25 cellular contexts compared by ENCODE assay signal in genomic region chr2:121960251-121960650, GRCh38.
DNase-seq lines count a peak whose midpoint lies in the region; ATAC-seq and TF ChIP-seq lines count a peak whose summit lies in the region.
"Had no signal": no experiment of that assay in that cellular context is flagged by ENCODE, and none has a peak within 500 bp of the region (broad histone marks: within the 10 kb centered on the region; RNA-seq: fewer than 3 reads in every experiment).

No MANE protein-coding gene starts in this region.

- H3K4me3 ChIP-seq in CD8-positive, alpha-beta memory T cell (ENCODE audit: low read length), result no peak overlapping the region
- H3K4me3 ChIP-seq: breast epithelium, spleen, uterus had no signal

- no peak for TF ChIP-seq CTCF in nephron progenitor cell (IDR thresholded peaks at IDR 0.05)

- CTCF ChIA-PET in CD8-positive, alpha-beta memory T cell (lab: Charles Lee), result no interaction called here

- H3K27me3 Mint-ChIP-seq in nephron progenitor cell (ENCODE audit: low read depth, poor library complexity), result peaks cover 15% of the 10 kb centered on the region
- H3K27me3 Mint-ChIP-seq in CD8-positive, alpha-beta memory T cell, result peaks cover 4 to 17% of the 10 kb centered on the region in 2 donors

- peaks cover under 1% of the 10 kb centered on the region for H3K9me3 Mint-ChIP-seq in nephron progenitor cell
- no peaks in the 10 kb centered on the region for H3K9me3 Mint-ChIP-seq in CD8-positive, alpha-beta memory T cell
- H3K9me3 Mint-ChIP-seq: activated CD4-positive, alpha-beta T cell treated with anti-CD3 and anti-CD28 coated beads, Interleukin-2, amount 10 ng/mL, durations not matched to agents 24 days and 14 days; dendritic cell treated with granulocyte-macrophage colony-stimulating factor and Interleukin-4, amounts not matched to agents 40 ng/mL and 50 ng/mL, for 4 days; T-cell had no signal

- no peaks in the 10 kb centered on the region for H3K4me1 ChIP-seq in CD8-positive, alpha-beta memory T cell (ENCODE audit: insufficient read depth, low read length)
- H3K4me1 ChIP-seq: breast epithelium, spleen, uterus had no signal

- no peak overlapping the region for H3K27ac ChIP-seq in CD8-positive, alpha-beta memory T cell (ENCODE audit: low read depth, low read length)
- H3K27ac ChIP-seq: breast epithelium, spleen, uterus had no signal

- no peaks in the 10 kb centered on the region for H3K9me3 ChIP-seq in CD8-positive, alpha-beta memory T cell (ENCODE audit: low read length)
- H3K9me3 ChIP-seq: BE2C, breast epithelium, spleen, uterus had no signal

- DNase-seq in NOMO-1 treated with DMSO at 0.1 percent for 48 hours (lab: John Stamatoyannopoulos, UW; ENCODE audit: unreplicated experiment) (peak; percentile 14), NOMO-1 treated with dmso at 0.1 percent for 144 hours (lab: John Stamatoyannopoulos, UW; ENCODE audit: unreplicated experiment) (no peak), nephron progenitor cell (no peak), RKO (ENCODE audit: low spot score) (no peak)
- DNase-seq in CD8-positive, alpha-beta memory T cell, result no peak
- DNase-seq: 8988T; activated CD4-positive, alpha-beta T cell treated with anti-CD3 and anti-CD28 coated beads, Interleukin-2, amount 10 ng/mL, durations not matched to agents 24 days and 14 days; activated effector memory CD4-positive, alpha-beta T cell treated with Interleukin-2 at 50 U/mL for 16 hours; BE2C; Calu3; hippocampal formation; KG1; NCI-H1105 treated with DMSO at 0.1 percent for 48 hours; occipital lobe; OCI-M1; retina; SIG-M5; spleen; T-cell; uterus had no signal

- H3K4me3 Mint-ChIP-seq in nephron progenitor cell, result no peak overlapping the region
- no peak overlapping the region for H3K4me3 Mint-ChIP-seq in CD8-positive, alpha-beta memory T cell
- H3K4me3 Mint-ChIP-seq: activated CD4-positive, alpha-beta T cell treated with anti-CD3 and anti-CD28 coated beads, Interleukin-2, amount 10 ng/mL, durations not matched to agents 24 days and 14 days; dendritic cell treated with granulocyte-macrophage colony-stimulating factor and Interleukin-4, amounts not matched to agents 40 ng/mL and 50 ng/mL, for 4 days; T-cell had no signal

- ATAC-seq in GM21786 (IDR thresholded peaks at IDR 0.05; ENCODE audit: unreplicated experiment) (peak; percentile 74), HG03442 (IDR thresholded peaks at IDR 0.05; ENCODE audit: unreplicated experiment) (peak; percentile 76), HG03354 (IDR thresholded peaks at IDR 0.05; ENCODE audit: poor library complexity, severe bottlenecking, unreplicated experiment) (no peak)
- ATAC-seq: T-cell had no signal

- H3K36me3 Mint-ChIP-seq in nephron progenitor cell (ENCODE audit: low read depth), result no peaks in the 10 kb centered on the region
- no peaks in the 10 kb centered on the region for H3K36me3 Mint-ChIP-seq in CD8-positive, alpha-beta memory T cell
- H3K36me3 Mint-ChIP-seq: T-cell had no signal

- peaks cover 3% of the 10 kb centered on the region for H3K27me3 ChIP-seq in CD8-positive, alpha-beta memory T cell (ENCODE audit: insufficient read depth, low read length, poor library complexity, severe bottlenecking)
- H3K27me3 ChIP-seq: BE2C, spleen, uterus had no signal

- H3K4me1 Mint-ChIP-seq in nephron progenitor cell, result peaks cover 17% of the 10 kb centered on the region
- no peaks in the 10 kb centered on the region for H3K4me1 Mint-ChIP-seq in CD8-positive, alpha-beta memory T cell
- H3K4me1 Mint-ChIP-seq: activated CD4-positive, alpha-beta T cell treated with anti-CD3 and anti-CD28 coated beads, Interleukin-2, amount 10 ng/mL, durations not matched to agents 24 days and 14 days; T-cell had no signal

- H3K27ac Mint-ChIP-seq in nephron progenitor cell, result peak overlapping the region; percentile 64
- H3K27ac Mint-ChIP-seq in CD8-positive, alpha-beta memory T cell, result peak overlapping the region in 1 of 8 donors; percentile 10
- H3K27ac Mint-ChIP-seq: activated CD4-positive, alpha-beta T cell treated with anti-CD3 and anti-CD28 coated beads, Interleukin-2, amount 10 ng/mL, durations not matched to agents 24 days and 14 days; dendritic cell treated with granulocyte-macrophage colony-stimulating factor and Interleukin-4, amounts not matched to agents 40 ng/mL and 50 ng/mL, for 4 days; T-cell had no signal

- POLR2A ChIA-PET in CD8-positive, alpha-beta memory T cell (lab: Charles Lee), result no interaction called here

- no peaks in the 10 kb centered on the region for H3K36me3 ChIP-seq in CD8-positive, alpha-beta memory T cell (ENCODE audit: insufficient read depth, low read length)
- H3K36me3 ChIP-seq: BE2C, breast epithelium, spleen, uterus had no signal
